Comparison of ENCODE assay signal across 2 cellular contexts in genomic region chr1:222654849-222655248, GRCh38.
TF ChIP-seq lines count a peak whose summit lies in the region.

No MANE protein-coding gene starts in this region.

TF ChIP-seq in GM12878, 131 proteins besides CTCF, POLR2A, EP300 and RAD21 (continues in another document):
- TF ChIP-seq POLR2AphosphoS2 (IDR thresholded peaks at IDR 0.05; ENCODE audit: low read depth, low read length): no peak
- TF ChIP-seq ZBED1 (IDR thresholded peaks at IDR 0.05; ENCODE audit: borderline replicate concordance): peak; percentile 85; the same call in 1 of the 2 replicates
- TF ChIP-seq GABPA (IDR thresholded peaks at IDR 0.05; ENCODE audit: low read depth): 0 out of 2 replicates have a peak, but pooled peaks have one; percentile 60
- no peak for TF ChIP-seq BCL3 (IDR thresholded peaks at IDR 0.05; ENCODE audit: borderline replicate concordance, insufficient read depth, low read depth, low read length, poor library complexity, severe bottlenecking)
- TF ChIP-seq CEBPZ (IDR thresholded peaks at IDR 0.05; ENCODE audit: low read depth, low read length): no peak
- TF ChIP-seq TAF1 (IDR thresholded peaks at IDR 0.05; ENCODE audit: borderline replicate concordance, low read depth, low read length): 0 out of 2 replicates have a peak, but pooled peaks have one; percentile 20
- peak; percentile 85 to 87 for TF ChIP-seq IKZF2 (IDR thresholded peaks at IDR 0.05)
- TF ChIP-seq PAX5 (IDR thresholded peaks at IDR 0.05; ENCODE audit: borderline replicate concordance, low read depth, low read length): peak; percentile 64; the same call in 1 of the 2 replicates
- TF ChIP-seq JUND (IDR thresholded peaks at IDR 0.05; ENCODE audit: low read depth, low read length): no peak
- TF ChIP-seq RAD51 (IDR thresholded peaks at IDR 0.05): 0 out of 2 replicates have a peak, but pooled peaks have one; percentile 7
- no peak for TF ChIP-seq USF1 (IDR thresholded peaks at IDR 0.05; ENCODE audit: borderline replicate concordance, extremely low read length, insufficient read depth, low read depth, low read length)
- TF ChIP-seq LARP7 (IDR thresholded peaks at IDR 0.05): no peak
- TF ChIP-seq SP1 (IDR thresholded peaks at IDR 0.05; ENCODE audit: low read depth, low read length): no peak
- TF ChIP-seq BMI1 (IDR thresholded peaks at IDR 0.05; ENCODE audit: borderline replicate concordance): no peak
- no peak for TF ChIP-seq ZBTB4 (CRISPR knock-in tag; IDR thresholded peaks at IDR 0.05)
- TF ChIP-seq MTA2 (IDR thresholded peaks at IDR 0.05; ENCODE audit: low read depth): peak; percentile 75; the same call in 1 of the 2 replicates

TF ChIP-seq in WTC11, 78 proteins besides CTCF, POLR2A, EP300 and RAD21:
- TF ChIP-seq OVOL2 (CRISPR knock-in tag; IDR thresholded peaks at IDR 0.05; ENCODE audit: borderline replicate concordance): no peak
- no peak for TF ChIP-seq E2F4 (CRISPR knock-in tag; IDR thresholded peaks at IDR 0.05; ENCODE audit: borderline replicate concordance, low read depth)
- no peak for TF ChIP-seq ZNF232 (CRISPR knock-in tag; IDR thresholded peaks at IDR 0.05)
- TF ChIP-seq FOXP1 (CRISPR knock-in tag; IDR thresholded peaks at IDR 0.05; ENCODE audit: borderline replicate concordance): no peak
- no peak for TF ChIP-seq NFE2L1 (CRISPR knock-in tag; IDR thresholded peaks at IDR 0.05)
- TF ChIP-seq USF1 (CRISPR knock-in tag; IDR thresholded peaks at IDR 0.05): no peak
- TF ChIP-seq ZNF416 (CRISPR knock-in tag; IDR thresholded peaks at IDR 0.05): no peak
- no peak for TF ChIP-seq ZBTB21 (CRISPR knock-in tag; IDR thresholded peaks at IDR 0.05; ENCODE audit: borderline replicate concordance)
- TF ChIP-seq ZMAT4 (CRISPR knock-in tag; IDR thresholded peaks at IDR 0.05): no peak
- no peak for TF ChIP-seq ELF4 (CRISPR knock-in tag; IDR thresholded peaks at IDR 0.05; ENCODE audit: low read depth)
- no peak for TF ChIP-seq AFF4 (CRISPR knock-in tag; IDR thresholded peaks at IDR 0.05; ENCODE audit: borderline replicate concordance)
- TF ChIP-seq STAT6 (CRISPR knock-in tag; conservative IDR thresholded peaks at IDR 0.05; ENCODE audit: low read depth): no peak
- TF ChIP-seq NR3C1 (CRISPR knock-in tag; conservative IDR thresholded peaks at IDR 0.05; ENCODE audit: low read depth): no peak
- no peak for TF ChIP-seq TEAD4 (CRISPR knock-in tag; IDR thresholded peaks at IDR 0.05)
TF ChIP-seq in WTC11: peak in this region for 0.
